ENCODE assay signal across 18 cellular contexts in the genomic region with DNA sequence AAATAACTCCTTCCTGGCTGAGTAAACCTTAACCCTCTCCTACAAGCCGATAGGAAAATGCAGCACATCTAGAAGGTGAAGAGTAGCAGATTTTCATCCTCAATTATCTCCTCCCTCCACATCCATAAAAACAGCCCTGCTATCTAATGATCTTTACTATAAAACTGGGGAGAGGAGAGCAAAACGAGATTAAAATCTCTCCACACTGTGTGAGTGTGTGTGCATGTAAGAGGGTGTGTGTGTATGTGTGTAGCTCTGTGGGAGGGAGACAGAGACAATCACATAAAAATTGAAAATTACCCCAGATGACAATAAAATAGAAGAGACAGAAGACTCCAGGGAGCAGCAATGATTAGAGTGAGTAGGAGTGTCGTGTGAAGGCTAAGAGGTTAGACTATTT.
"Had no signal": no experiment of that assay in that cellular context is flagged by ENCODE, and none has a peak within 500 bp of the region (broad histone marks: within the 10 kb centered on the region; RNA-seq: fewer than 3 reads in every experiment).

No MANE protein-coding gene starts in this region.

- H3K27ac Mint-ChIP-seq: activated naive CD8-positive, alpha-beta T cell; neural progenitor cell had no signal

- H3K36me3 Mint-ChIP-seq: activated naive CD8-positive, alpha-beta T cell; neural progenitor cell had no signal

- ATAC-seq: body of pancreas had no signal

- H3K27me3 ChIP-seq: body of pancreas, esophagus muscularis mucosa, transverse colon, vagina had no signal

- H3K79me2 ChIP-seq: parathyroid adenoma had no signal

- H3K4me1 ChIP-seq: parathyroid adenoma, vagina had no signal

- H3K9me3 Mint-ChIP-seq: neural progenitor cell had no signal

- DNase-seq: activated CD4-positive, alpha-beta T cell treated with anti-CD3 and anti-CD28 coated beads, Interleukin-2, amount 50 U/mL, for 1 hour; activated CD8-positive, alpha-beta memory T cell treated with anti-CD3 and anti-CD28 coated beads for 24 hours; activated gamma-delta T cell treated with Interleukin-2 at 50 U/mL for 16 hours; amygdala; body of pancreas; caudate nucleus; hypothalamus; kidney glomerular epithelial cell; stimulated activated CD4-positive, alpha-beta T cell treated with anti-CD3 and anti-CD28 coated beads, Interleukin-4, amount 100 ng/mL, for 24 hours; stimulated activated naive CD4-positive, alpha-beta T cell treated with Interleukin-2 at 50 U/mL for 16 hours; substantia nigra; transverse colon had no signal

- H3K4me2 ChIP-seq: neural progenitor cell had no signal

- H3K27ac ChIP-seq: body of pancreas, neural progenitor cell, parathyroid adenoma, skin epidermis, transverse colon, vagina had no signal

- H3K4me3 ChIP-seq: body of pancreas, esophagus muscularis mucosa, neural progenitor cell, skin epidermis, transverse colon, vagina had no signal

- H3K4me3 Mint-ChIP-seq: activated naive CD8-positive, alpha-beta T cell; neural progenitor cell had no signal

- H2AFZ ChIP-seq: neural progenitor cell, parathyroid adenoma had no signal

- H3K36me3 ChIP-seq: esophagus muscularis mucosa, neural progenitor cell, transverse colon, vagina had no signal
